ENCODE assay signal across 33 cellular contexts in genomic region chr1:16231331-16232315, GRCh38. TPM values are rescaled to one million over a fixed set of nuclear protein-coding genes. Genes with fewer than 3 reads are reported as not detected.
DNase-seq lines count a peak whose midpoint lies in the region; ATAC-seq, FAIRE-seq and TF ChIP-seq lines count a peak whose summit lies in the region.
"Had no signal": no experiment of that assay in that cellular context is flagged by ENCODE, and none has a peak within 500 bp of the region (broad histone marks: within the 10 kb centered on the region; RNA-seq: fewer than 3 reads in every experiment).

No MANE protein-coding gene starts in this region.

- H3K9ac ChIP-seq in kidney (ENCODE audit: low read length in 2 of 2) = no peak overlapping the region

- no peaks in the 10 kb centered on the region for H3K36me3 ChIP-seq in right atrium auricular region
- no peaks in the 10 kb centered on the region for H3K36me3 ChIP-seq in kidney (ENCODE audit: control insufficient read depth in 1 of 2, insufficient read depth in 2 of 2, low read length in 2 of 2)
- no peaks in the 10 kb centered on the region for H3K36me3 ChIP-seq in upper lobe of right lung
- H3K36me3 ChIP-seq: right lobe of liver, thoracic aorta, uterus had no signal

- DNase-seq in left cardiac atrium = peak; percentile 12
- no peak for DNase-seq in right atrium auricular region (ENCODE audit: low spot score)
- DNase-seq in RWPE1 (ENCODE audit: low spot score) = no peak
- DNase-seq in kidney = peak; percentile 63
- DNase-seq in upper lobe of right lung = peak; percentile 54
- no peak for DNase-seq in NCI-H1436 (lab: John Stamatoyannopoulos, UW)
- DNase-seq: activated B cell treated with CpG ODN at 0.5 μM for 24 hours; activated CD8-positive, alpha-beta memory T cell treated with anti-CD3 and anti-CD28 coated beads, Interleukin-2, amount 10 ng/mL, durations not matched to agents 7 days and 5 days; activated gamma-delta T cell treated with Interleukin-2 at 50 U/mL for 16 hours; activated naive CD8-positive, alpha-beta T cell treated with anti-CD3 and anti-CD28 coated beads, Interleukin-2, amount 10 ng/mL, durations not matched to agents 7 days and 5 days; activated T-cell treated with anti-CD3 and anti-CD28 coated beads, Interleukin-2, amount 50 U/mL, for 48 hours; AML-193; CD4-positive, alpha-beta memory T cell; effector CD8-positive, alpha-beta T cell; HFFc6; hypothalamus; Kasumi-1; MV-4-11; NCI-H146; stimulated activated CD4-positive, alpha-beta T cell treated with anti-CD3 and anti-CD28 coated beads, Interleukin-12 subunit alpha, Interleukin-12 subunit beta, amount 100 ng/mL, for 4 hours; stimulated activated CD4-positive, alpha-beta T cell treated with anti-CD3 and anti-CD28 coated beads, Interleukin-2, amount 100 ng/mL, for 48 hours; stimulated activated naive CD8-positive, alpha-beta T cell treated with anti-CD3 and anti-CD28 coated beads, Interleukin-15, amount 100 ng/mL, for 72 hours; uterus had no signal

- CTCF ChIA-PET in RWPE1 (lab: Yijun Ruan, JAX) = interaction anchor here (0.6 kb wide), 1 partner anchor 39 kb away, joined by 3 read pairs; no protein-coding TSS in a partner anchor

- H3K4me1 ChIP-seq in right atrium auricular region (peaks cover 0 to 24% of the 10 kb centered on the region in 2 donors), kidney (ENCODE audit: control insufficient read depth in 1 of 2, insufficient read depth in 1 of 2, low read depth in 1 of 2, low read length in 2 of 2) (peaks cover 0 to 7% of the 10 kb centered on the region in 2 donors), upper lobe of right lung (peaks cover 7% of the 10 kb centered on the region)
- H3K4me1 ChIP-seq: uterus had no signal

- H3K27me3 ChIP-seq in right atrium auricular region = no peaks in the 10 kb centered on the region
- H3K27me3 ChIP-seq in upper lobe of right lung = peaks cover 18% of the 10 kb centered on the region
- H3K27me3 ChIP-seq: right lobe of liver had no signal

- TF ChIP-seq CTCF in right atrium auricular region (IDR thresholded peaks at IDR 0.05) (no peak), RWPE1 (conservative IDR thresholded peaks at IDR 0.05; ENCODE audit: low read depth) (no peak), kidney (IDR thresholded peaks at IDR 0.05; ENCODE audit: borderline replicate concordance, extremely low read depth, insufficient read depth) (no peak), upper lobe of right lung (IDR thresholded peaks at IDR 0.05) (no peak)

- no peak for FAIRE-seq in kidney (lab: Jason Lieb, UNC)
- FAIRE-seq: A549, GM18507, RCC 7860 had no signal

- H3K9me3 ChIP-seq in right atrium auricular region = peaks cover 0 to 5% of the 10 kb centered on the region in 2 donors
- H3K9me3 ChIP-seq in kidney (ENCODE audit: control insufficient read depth in 1 of 2, low read length in 2 of 2) = no peaks in the 10 kb centered on the region
- no peaks in the 10 kb centered on the region for H3K9me3 ChIP-seq in upper lobe of right lung
- H3K9me3 ChIP-seq: A549, right lobe of liver, thoracic aorta, uterus had no signal

- POLR2A ChIA-PET in RWPE1 (lab: Yijun Ruan, JAX; ENCODE audit: low non-redundant PET) = no interaction called here

- intact Hi-C loops in left cardiac atrium (cut with DNase I) = no loop called here
- intact Hi-C loops in kidney (cut with DNase I) = no loop called here
- intact Hi-C loops in upper lobe of right lung (cut with DNase I) = no loop called here

- H3K4me3 ChIP-seq in right atrium auricular region = no peak overlapping the region
- no peak overlapping the region for H3K4me3 ChIP-seq in kidney (ENCODE audit: low read length in 2 of 2)
- no peak overlapping the region for H3K4me3 ChIP-seq in upper lobe of right lung
- H3K4me3 ChIP-seq: A549, coronary artery, gastroesophageal sphincter, right lobe of liver, thoracic aorta, uterus had no signal

- ATAC-seq in left cardiac atrium = no peak
- no peak for ATAC-seq in upper lobe of right lung
- ATAC-seq in GM18870 (IDR thresholded peaks at IDR 0.05; ENCODE audit: unreplicated experiment) = no peak
- no peak for ATAC-seq in GM21825 (IDR thresholded peaks at IDR 0.05; ENCODE audit: unreplicated experiment)
- ATAC-seq: A549; activated CD8-positive, alpha-beta memory T cell treated with anti-CD3 and anti-CD28 coated beads, Interleukin-2, amount 10 ng/mL, durations not matched to agents 7 days and 5 days; gastroesophageal sphincter; left lobe of liver; right lobe of liver; stimulated activated naive CD8-positive, alpha-beta T cell treated with anti-CD3 and anti-CD28 coated beads, Interleukin-15, amount 100 ng/mL, for 72 hours had no signal

- H3K27ac ChIP-seq in right atrium auricular region (no peak overlapping the region), RWPE1 (peak overlapping the region; percentile 3; the same call in 1 of the 2 replicates), kidney (ENCODE audit: low read depth in 2 of 2, low read length in 2 of 2) (no peak overlapping the region), upper lobe of right lung (no peak overlapping the region)
- H3K27ac ChIP-seq: A549, coronary artery, gastroesophageal sphincter, right lobe of liver, thoracic aorta, uterus had no signal

RNA-seq across cellular contexts. Expression of gene CPLANE2, which starts 5.4 kb away (rescaled TPM):
- total RNA-seq in left cardiac atrium = 1 to 10 TPM; 4.7 to 7.2 TPM
- 1 to 10 TPM; 4.4 to 5.0 TPM for total RNA-seq in right atrium auricular region
- 9.4 TPM for total RNA-seq in kidney
- 7.9 TPM for polyA plus RNA-seq in kidney (ENCODE audit: insufficient read depth, low read depth, low replicate concordance)
- 11.7 TPM for total RNA-seq in upper lobe of right lung

RNA-seq across cellular contexts. Expression of gene ARHGEF19, which starts 19.2 kb away (rescaled TPM):
- total RNA-seq in left cardiac atrium (1 to 10 TPM; 2.1 to 4.7 TPM), right atrium auricular region (1 to 10 TPM; 1.5 to 4.8 TPM), kidney (8.2 TPM), upper lobe of right lung (11.9 TPM)
- polyA plus RNA-seq in kidney (ENCODE audit: insufficient read depth, low read depth, low replicate concordance) = 3.5 TPM

Comparison
In these comparisons a context has a peak if more than half of its experiments do, and no peak if none do; other contexts are left out.
1. DNase-seq: peak in left cardiac atrium (single experiment), kidney (single experiment) and upper lobe of right lung (single experiment); none in right atrium auricular region (single experiment), RWPE1 (single experiment) and NCI-H1436 (single experiment).